13 cellular contexts compared by ENCODE assay signal in the genomic region with DNA sequence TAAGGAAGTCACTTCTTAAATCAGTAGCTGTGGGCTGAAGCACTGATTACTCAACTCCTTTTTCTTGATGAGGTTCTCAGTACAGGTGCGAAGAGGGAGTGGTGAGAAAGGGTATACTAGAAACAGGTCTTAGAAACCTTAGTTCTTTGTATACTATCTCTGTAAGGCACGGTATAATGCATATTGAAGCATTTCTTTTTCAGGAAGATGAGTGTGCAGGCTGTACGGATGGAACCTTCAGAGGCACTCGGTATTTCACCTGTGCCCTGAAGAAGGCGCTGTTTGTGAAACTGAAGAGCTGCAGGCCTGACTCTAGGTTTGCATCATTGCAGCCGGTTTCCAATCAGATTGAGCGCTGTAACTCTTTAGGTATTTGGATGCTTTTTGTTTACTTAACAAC. TPM values are rescaled to one million over a fixed set of nuclear protein-coding genes. Genes with fewer than 3 reads are reported as not detected.
DNase-seq lines count a peak whose midpoint lies in the region; ATAC-seq and TF ChIP-seq lines count a peak whose summit lies in the region.
"Had no signal": no experiment of that assay in that cellular context is flagged by ENCODE, and none has a peak within 500 bp of the region (broad histone marks: within the 10 kb centered on the region; RNA-seq: fewer than 3 reads in every experiment).

No MANE protein-coding gene starts in this region.

- H3K27ac ChIP-seq in mammary epithelial cell (ENCODE audit: insufficient read depth, low read depth, low read length) (no peak overlapping the region), endodermal cell (ENCODE audit: low read depth, low read length) (no peak overlapping the region)
- H3K27ac ChIP-seq: BLaER1 treated with 17β-estradiol and CSF1 and Interleukin-3, amounts not matched to agents 10 nM and 100 nM; parathyroid adenoma; uterus had no signal

- H3K4me1 ChIP-seq in mammary epithelial cell (ENCODE audit: insufficient read depth, low read length) (no peaks in the 10 kb centered on the region), endodermal cell (ENCODE audit: control insufficient read depth, insufficient read depth, low read length) (no peaks in the 10 kb centered on the region)
- H3K4me1 ChIP-seq: BLaER1 treated with 17β-estradiol and CSF1 and Interleukin-3, amounts not matched to agents 10 nM and 100 nM; parathyroid adenoma; uterus had no signal

- no peaks in the 10 kb centered on the region for H3K79me2 ChIP-seq in mammary epithelial cell (ENCODE audit: insufficient read depth, low read length)
- H3K79me2 ChIP-seq: parathyroid adenoma had no signal

- H3K4me3 Mint-ChIP-seq in MCF 10A (ENCODE audit: unreplicated experiment) (no peak overlapping the region), endodermal cell (no peak overlapping the region), endothelial cell (ENCODE audit: unreplicated experiment) (no peak overlapping the region)

- intact Hi-C loops in mammary epithelial cell (cut with micrococcal nuclease): no loop called here
- intact Hi-C loops in MCF 10A (cut with micrococcal nuclease): no loop called here

- in situ Hi-C loops in mammary epithelial cell (cut with MboI; ENCODE audit: low sequenced_read_pairs in 2 of 2): no loop called here

- no peak overlapping the region for H3K4me2 ChIP-seq in mammary epithelial cell (ENCODE audit: insufficient read depth, low read depth, low read length)
- H3K4me2 ChIP-seq: BLaER1 treated with 17β-estradiol and CSF1 and Interleukin-3, amounts not matched to agents 10 nM and 100 nM had no signal

- TF ChIP-seq CTCF in mammary epithelial cell (conservative IDR thresholded peaks at IDR 0.05 in 1 of 2, IDR thresholded peaks at IDR 0.05 in 1 of 2; ENCODE audit: extremely low read depth in 1 of 2, insufficient read depth in 1 of 2, low read depth in 1 of 2, low read length in 2 of 2): peak; percentile 11 to 21
- no peak for TF ChIP-seq CTCF in MCF 10A (IDR thresholded peaks at IDR 0.05; ENCODE audit: unreplicated experiment)
- TF ChIP-seq CTCF in endodermal cell (conservative IDR thresholded peaks at IDR 0.05): peak; percentile 77
- TF ChIP-seq CTCF in retinal pigment epithelial cell (conservative IDR thresholded peaks at IDR 0.05; ENCODE audit: low read depth, low read length): peak; percentile 23
- TF ChIP-seq CTCF in endothelial cell (IDR thresholded peaks at IDR 0.05; ENCODE audit: unreplicated experiment): no peak

- no peaks in the 10 kb centered on the region for H3K27me3 ChIP-seq in mammary epithelial cell (ENCODE audit: insufficient read depth, low read length)
- no peaks in the 10 kb centered on the region for H3K27me3 ChIP-seq in endodermal cell (ENCODE audit: control insufficient read depth, insufficient read depth, low read length, poor library complexity, severe bottlenecking)
- H3K27me3 ChIP-seq: BLaER1 treated with 17β-estradiol and CSF1 and Interleukin-3, amounts not matched to agents 10 nM and 100 nM; uterus had no signal

- H3K9me3 ChIP-seq in mammary epithelial cell (replicated peaks; ENCODE audit: insufficient read depth, low read length): no peaks in the 10 kb centered on the region
- no peaks in the 10 kb centered on the region for H3K9me3 ChIP-seq in endodermal cell (ENCODE audit: control insufficient read depth, low read length)
- H3K9me3 ChIP-seq: BLaER1 treated with 17β-estradiol and CSF1 and Interleukin-3, amounts not matched to agents 10 nM and 100 nM; uterus had no signal

- 90% methylated on average over 7 of the region's 7 CpGs for WGBS in mammary epithelial cell (ENCODE audit: low coverage, missing lambda C conversion rate)
- WGBS in endodermal cell (ENCODE audit: insufficient coverage in 1 of 2, insufficient read length in 1 of 2), 2 experiments: 92 to 96% methylated on average over 6 to 7 of the region's 7 CpGs

- no peak for ATAC-seq in GM18873 (IDR thresholded peaks at IDR 0.05; ENCODE audit: low FRiP score, unreplicated experiment)

- no peak overlapping the region for H3K9ac ChIP-seq in mammary epithelial cell (ENCODE audit: insufficient read depth, low read length)
- H3K9ac ChIP-seq in endodermal cell (ENCODE audit: extremely low read depth, low read length, poor library complexity, severe bottlenecking): no peak overlapping the region
- H3K9ac ChIP-seq: BLaER1 treated with 17β-estradiol and CSF1 and Interleukin-3, amounts not matched to agents 10 nM and 100 nM; parathyroid adenoma had no signal

- no peaks in the 10 kb centered on the region for H3K4me1 Mint-ChIP-seq in MCF 10A (ENCODE audit: insufficient read depth, unreplicated experiment)
- peaks cover 10% of the 10 kb centered on the region for H3K4me1 Mint-ChIP-seq in endodermal cell
- H3K4me1 Mint-ChIP-seq in endothelial cell (ENCODE audit: unreplicated experiment): no peaks in the 10 kb centered on the region

- no peaks in the 10 kb centered on the region for H4K20me1 ChIP-seq in mammary epithelial cell (ENCODE audit: insufficient read depth, low read length)

- H3K27me3 Mint-ChIP-seq in MCF 10A (ENCODE audit: insufficient read depth, unreplicated experiment) (no peaks in the 10 kb centered on the region), endodermal cell (ENCODE audit: insufficient read depth) (no peaks in the 10 kb centered on the region), endothelial cell (ENCODE audit: unreplicated experiment) (no peaks in the 10 kb centered on the region)

- no peak for DNase-seq in mammary epithelial cell
- no peak for DNase-seq in MCF 10A (ENCODE audit: unreplicated experiment)
- peak; percentile 7 for DNase-seq in T follicular helper cell (ENCODE audit: low read depth)
- peak; percentile 68 for DNase-seq in endodermal cell
- DNase-seq in retinal pigment epithelial cell (ENCODE audit: low read depth): no peak
- no peak for DNase-seq in endothelial cell (ENCODE audit: low spot score)
- no peak for DNase-seq in SKM-1 treated with dmso at 0.1 percent for 144 hours (lab: John Stamatoyannopoulos, UW; ENCODE audit: unreplicated experiment)
- DNase-seq: kidney glomerular epithelial cell, NCI-H146, uterus had no signal

- H3K9me3 Mint-ChIP-seq in MCF 10A (ENCODE audit: unreplicated experiment): no peaks in the 10 kb centered on the region
- H3K9me3 Mint-ChIP-seq in endodermal cell: no peaks in the 10 kb centered on the region
- no peaks in the 10 kb centered on the region for H3K9me3 Mint-ChIP-seq in endothelial cell (ENCODE audit: unreplicated experiment)

- no peak overlapping the region for H2AFZ ChIP-seq in mammary epithelial cell (ENCODE audit: low read depth, low read length)
- H2AFZ ChIP-seq: parathyroid adenoma had no signal

- no TSS peak for BruUV-seq in mammary epithelial cell (replicated peaks; lab: Mats Ljungman, UMichigan)
- BruUV-seq in MCF 10A (replicated peaks; lab: Mats Ljungman, UMichigan): no TSS peak

- H3K36me3 ChIP-seq in mammary epithelial cell (ENCODE audit: insufficient read depth, low read length) (peaks cover 11% of the 10 kb centered on the region), endodermal cell (ENCODE audit: control insufficient read depth, insufficient read depth, low read length) (peaks cover 6% of the 10 kb centered on the region)
- H3K36me3 ChIP-seq: uterus had no signal

- H3K36me3 Mint-ChIP-seq in MCF 10A (ENCODE audit: insufficient read depth, unreplicated experiment) (peaks cover 72% of the 10 kb centered on the region), endodermal cell (ENCODE audit: low read depth) (peaks cover 25% of the 10 kb centered on the region), endothelial cell (ENCODE audit: low read depth, unreplicated experiment) (no peaks in the 10 kb centered on the region)

- no peak overlapping the region for H3K27ac Mint-ChIP-seq in MCF 10A (ENCODE audit: low read depth, unreplicated experiment)
- peak overlapping the region; percentile 86 for H3K27ac Mint-ChIP-seq in endodermal cell
- no peak overlapping the region for H3K27ac Mint-ChIP-seq in endothelial cell (ENCODE audit: unreplicated experiment)

- H3K4me3 ChIP-seq in mammary epithelial cell (replicated peaks in 1 of 3; ENCODE audit: insufficient read depth in 1 of 3, low read depth in 2 of 3, low read length in 3 of 3) (no peak overlapping the region), endodermal cell (ENCODE audit: low read length) (no peak overlapping the region), retinal pigment epithelial cell (ENCODE audit: low read length) (no peak overlapping the region)
- H3K4me3 ChIP-seq: BLaER1 treated with 17β-estradiol and CSF1 and Interleukin-3, amounts not matched to agents 10 nM and 100 nM; uterus had no signal

- dilution Hi-C loops in mammary epithelial cell (cut with HindIII; ENCODE audit: low sequenced_read_pairs): no loop called here

- CTCF ChIA-PET in mammary epithelial cell (lab: Charles Lee; ENCODE audit: low non-redundant PET): no interaction called here
- CTCF ChIA-PET in MCF 10A (lab: Yijun Ruan, JAX): interaction anchor here (0.7 to 1.3 kb wide), 3 partner anchors 14 to 413 kb away, joined by 3 to 5 read pairs (median 3); no protein-coding TSS in a partner anchor

- POLR2A ChIA-PET in MCF 10A (lab: Yijun Ruan, JAX): no interaction called here

RNA-seq across cellular contexts. Expression of gene CYLD, which starts 39.2 kb away (rescaled TPM):
- total RNA-seq in mammary epithelial cell (10 to 100 TPM; 39.3 to 52.3 TPM), MCF 10A (2022) (53.7 and 69.1 TPM in 2 replicates), endodermal cell (10 to 100 TPM; 12.7 TPM), endothelial cell (ENCODE audit: unreplicated experiment) (30.7 TPM)
- polyA plus RNA-seq in mammary epithelial cell: 8.2 TPM
- polyA minus RNA-seq in mammary epithelial cell: 31.0 TPM
- polyA plus RNA-seq in endodermal cell (2013, experiment 1 of 2): 8.7 TPM
- 9.2 TPM for polyA plus RNA-seq in endodermal cell (2013, experiment 2 of 2)

Comparison
In these comparisons a context has a peak if more than half of its experiments do, and no peak if none do; other contexts are left out.
1. CTCF ChIP-seq: peak in mammary epithelial cell (2 of 2), endodermal cell (single experiment) and retinal pigment epithelial cell (single experiment); none in MCF 10A (single experiment) and endothelial cell (single experiment).
2. DNase-seq: peak in T follicular helper cell (single experiment) and endodermal cell (single experiment); none in mammary epithelial cell (single experiment), MCF 10A (single experiment), retinal pigment epithelial cell (single experiment), endothelial cell (single experiment) and SKM-1 treated with dmso at 0.1 percent for 144 hours (single experiment).